Comparison of ENCODE assay signal across 8 cellular contexts in genomic region chr16:75074920-75075687, GRCh38. TPM values are rescaled to one million over a fixed set of nuclear protein-coding genes. Genes with fewer than 3 reads are reported as not detected.
DNase-seq lines count a peak whose midpoint lies in the region; ATAC-seq and TF ChIP-seq lines count a peak whose summit lies in the region.

No MANE protein-coding gene starts in this region.

- CTCF ChIA-PET in Caco-2 (lab: Charles Lee) = no interaction called here

- no peaks in the 10 kb centered on the region for H3K27me3 ChIP-seq in Caco-2 (replicated peaks; ENCODE audit: control insufficient read depth, insufficient read depth, low read length)

- H3K36me3 ChIP-seq in Caco-2 (ENCODE audit: control insufficient read depth, insufficient read depth, low read length) = peaks cover 2% of the 10 kb centered on the region; the same call in 1 of the 2 replicates

- peak; percentile 98 for ATAC-seq in GM21381 (IDR thresholded peaks at IDR 0.05; ENCODE audit: unreplicated experiment)

- in situ Hi-C loops in KBM-7 (cut with MboI; ENCODE audit: low pct_unique_long_range_greater_than_20kb, low sequenced_read_pairs) = no loop called here

- peaks cover 36% of the 10 kb centered on the region for H3K36me3 Mint-ChIP-seq in Caco-2 (ENCODE audit: insufficient read depth, unreplicated experiment)

- POLR2A ChIA-PET in Caco-2 (lab: Charles Lee) = no interaction called here

- H3K4me1 Mint-ChIP-seq in Caco-2 (ENCODE audit: low read depth, unreplicated experiment) = peaks cover 20% of the 10 kb centered on the region

- H3K9me3 Mint-ChIP-seq in Caco-2 (ENCODE audit: unreplicated experiment) = no peaks in the 10 kb centered on the region

- no peak overlapping the region for H3K4me3 Mint-ChIP-seq in Caco-2 (ENCODE audit: unreplicated experiment)

- BruUV-seq in Caco-2 (replicated peaks; lab: Mats Ljungman, UMichigan) = no TSS peak

- H3K27ac Mint-ChIP-seq in Caco-2 (ENCODE audit: unreplicated experiment) = no peak overlapping the region

- TF ChIP-seq CTCF in fibroblast of villous mesenchyme (IDR thresholded peaks at IDR 0.05; ENCODE audit: insufficient read depth, low read depth, low read length) (no peak), Caco-2 (IDR thresholded peaks at IDR 0.05; ENCODE audit: insufficient read depth in 1 of 2, low read depth in 1 of 2, low read length in 1 of 2, severe bottlenecking in 1 of 2, unreplicated experiment in 1 of 2) (no peak)

- H3K9me3 ChIP-seq in Caco-2 = no peaks in the 10 kb centered on the region

- intact Hi-C loops in Caco-2 (cut with micrococcal nuclease; ENCODE audit: unreplicated experiment) = no loop called here

- no peaks in the 10 kb centered on the region for H3K27me3 Mint-ChIP-seq in Caco-2 (ENCODE audit: insufficient read depth, unreplicated experiment)

- H3K4me1 ChIP-seq in Caco-2 = peaks cover 25% of the 10 kb centered on the region

- H3K4me3 ChIP-seq in fibroblast of villous mesenchyme (ENCODE audit: low read depth, low read length) (no peak overlapping the region), Caco-2 (ENCODE audit: low read depth, low read length) (no peak overlapping the region)

- peak; percentile 54 for DNase-seq in CD1c-positive myeloid dendritic cell (ENCODE audit: extremely low spot score)
- DNase-seq in KBM-7 = peak; percentile 99
- DNase-seq in activated CD4-positive, alpha-beta T cell treated with anti-CD3 and anti-CD28 coated beads, Interleukin-2, amount 50 U/mL, for 1 hour = peak; percentile 70
- DNase-seq in fibroblast of villous mesenchyme (ENCODE audit: low read depth) = peak; percentile 53
- DNase-seq in stimulated activated CD8-positive, alpha-beta memory T cell treated with anti-CD3 and anti-CD28 coated beads, Interleukin-15, amount 100 ng/mL, for 4 hours (ENCODE audit: low read depth in 2 of 2) = peak; percentile 52 to 58
- DNase-seq in HuH-7 (ENCODE audit: low spot score) = no peak
- no peak for DNase-seq in Caco-2

RNA-seq across cellular contexts. Expression of gene LDHD, which starts 41.5 kb away (rescaled TPM):
- 0.64 and 0.86 TPM in 2 replicates for total RNA-seq in fibroblast of villous mesenchyme
- 4.1 and 4.5 TPM in 2 replicates for total RNA-seq in Caco-2 (2022)

Comparison
In these comparisons a context has a peak if more than half of its experiments do, and no peak if none do; other contexts are left out.
1. DNase-seq: peak in CD1c-positive myeloid dendritic cell (single experiment), KBM-7 (single experiment), activated CD4-positive, alpha-beta T cell treated with anti-CD3 and anti-CD28 coated beads, Interleukin-2, amount 50 U/mL, for 1 hour (single experiment), fibroblast of villous mesenchyme (single experiment) and stimulated activated CD8-positive, alpha-beta memory T cell treated with anti-CD3 and anti-CD28 coated beads, Interleukin-15, amount 100 ng/mL, for 4 hours (2 of 2); none in HuH-7 (single experiment) and Caco-2 (0 of 2).